Comparison of ENCODE assay signal across 2 cellular contexts in genomic region chr7:121382479-121382878, GRCh38.
TF ChIP-seq lines count a peak whose summit lies in the region.

No MANE protein-coding gene starts in this region.

TF ChIP-seq in GM12878, 131 proteins besides CTCF, POLR2A, EP300 and RAD21:
- TF ChIP-seq, protein P1, sequence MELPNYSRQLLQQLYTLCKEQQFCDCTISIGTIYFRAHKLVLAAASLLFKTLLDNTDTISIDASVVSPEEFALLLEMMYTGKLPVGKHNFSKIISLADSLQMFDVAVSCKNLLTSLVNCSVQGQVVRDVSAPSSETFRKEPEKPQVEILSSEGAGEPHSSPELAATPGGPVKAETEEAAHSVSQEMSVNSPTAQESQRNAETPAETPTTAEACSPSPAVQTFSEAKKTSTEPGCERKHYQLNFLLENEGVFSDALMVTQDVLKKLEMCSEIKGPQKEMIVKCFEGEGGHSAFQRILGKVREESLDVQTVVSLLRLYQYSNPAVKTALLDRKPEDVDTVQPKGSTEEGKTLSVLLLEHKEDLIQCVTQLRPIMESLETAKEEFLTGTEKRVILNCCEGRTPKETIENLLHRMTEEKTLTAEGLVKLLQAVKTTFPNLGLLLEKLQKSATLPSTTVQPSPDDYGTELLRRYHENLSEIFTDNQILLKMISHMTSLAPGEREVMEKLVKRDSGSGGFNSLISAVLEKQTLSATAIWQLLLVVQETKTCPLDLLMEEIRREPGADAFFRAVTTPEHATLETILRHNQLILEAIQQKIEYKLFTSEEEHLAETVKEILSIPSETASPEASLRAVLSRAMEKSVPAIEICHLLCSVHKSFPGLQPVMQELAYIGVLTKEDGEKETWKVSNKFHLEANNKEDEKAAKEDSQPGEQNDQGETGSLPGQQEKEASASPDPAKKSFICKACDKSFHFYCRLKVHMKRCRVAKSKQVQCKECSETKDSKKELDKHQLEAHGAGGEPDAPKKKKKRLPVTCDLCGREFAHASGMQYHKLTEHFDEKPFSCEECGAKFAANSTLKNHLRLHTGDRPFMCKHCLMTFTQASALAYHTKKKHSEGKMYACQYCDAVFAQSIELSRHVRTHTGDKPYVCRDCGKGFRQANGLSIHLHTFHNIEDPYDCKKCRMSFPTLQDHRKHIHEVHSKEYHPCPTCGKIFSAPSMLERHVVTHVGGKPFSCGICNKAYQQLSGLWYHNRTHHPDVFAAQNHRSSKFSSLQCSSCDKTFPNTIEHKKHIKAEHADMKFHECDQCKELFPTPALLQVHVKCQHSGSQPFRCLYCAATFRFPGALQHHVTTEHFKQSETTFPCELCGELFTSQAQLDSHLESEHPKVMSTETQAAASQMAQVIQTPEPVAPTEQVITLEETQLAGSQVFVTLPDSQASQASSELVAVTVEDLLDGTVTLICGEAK (IDR thresholded peaks at IDR 0.05; ENCODE audit: borderline replicate concordance): peak; percentile 63; the same call in 1 of the 2 replicates
- TF ChIP-seq ZNF24 (IDR thresholded peaks at IDR 0.05) (no peak), ZNF384 (IDR thresholded peaks at IDR 0.05; ENCODE audit: borderline replicate concordance, low read depth, low read length) (0 out of 2 replicates have a peak, but pooled peaks have one; percentile 36)
TF ChIP-seq in GM12878: peak in this region for 2.

TF ChIP-seq in SK-N-SH treated with all-trans-retinoic acid at 6 μM for 48 hours, 23 proteins besides CTCF, POLR2A, EP300 and RAD21:
- TF ChIP-seq POU6F1 (CRISPR knock-in tag; IDR thresholded peaks at IDR 0.05; ENCODE audit: borderline replicate concordance, low read depth) (no peak), ISL1 (CRISPR knock-in tag; IDR thresholded peaks at IDR 0.05) (no peak), ZC3H10 (CRISPR knock-in tag; IDR thresholded peaks at IDR 0.05) (no peak), CSDC2 (CRISPR knock-in tag; IDR thresholded peaks at IDR 0.05) (no peak), ZNF70 (CRISPR knock-in tag; IDR thresholded peaks at IDR 0.05) (no peak)
- TF ChIP-seq, protein P2, sequence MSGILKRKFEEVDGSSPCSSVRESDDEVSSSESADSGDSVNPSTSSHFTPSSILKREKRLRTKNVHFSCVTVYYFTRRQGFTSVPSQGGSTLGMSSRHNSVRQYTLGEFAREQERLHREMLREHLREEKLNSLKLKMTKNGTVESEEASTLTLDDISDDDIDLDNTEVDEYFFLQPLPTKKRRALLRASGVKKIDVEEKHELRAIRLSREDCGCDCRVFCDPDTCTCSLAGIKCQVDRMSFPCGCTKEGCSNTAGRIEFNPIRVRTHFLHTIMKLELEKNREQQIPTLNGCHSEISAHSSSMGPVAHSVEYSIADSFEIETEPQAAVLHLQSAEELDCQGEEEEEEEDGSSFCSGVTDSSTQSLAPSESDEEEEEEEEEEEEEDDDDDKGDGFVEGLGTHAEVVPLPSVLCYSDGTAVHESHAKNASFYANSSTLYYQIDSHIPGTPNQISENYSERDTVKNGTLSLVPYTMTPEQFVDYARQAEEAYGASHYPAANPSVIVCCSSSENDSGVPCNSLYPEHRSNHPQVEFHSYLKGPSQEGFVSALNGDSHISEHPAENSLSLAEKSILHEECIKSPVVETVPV (CRISPR knock-in tag; IDR thresholded peaks at IDR 0.05): no peak
